Comparison of ENCODE assay signal across 28 cellular contexts in the genomic region with DNA sequence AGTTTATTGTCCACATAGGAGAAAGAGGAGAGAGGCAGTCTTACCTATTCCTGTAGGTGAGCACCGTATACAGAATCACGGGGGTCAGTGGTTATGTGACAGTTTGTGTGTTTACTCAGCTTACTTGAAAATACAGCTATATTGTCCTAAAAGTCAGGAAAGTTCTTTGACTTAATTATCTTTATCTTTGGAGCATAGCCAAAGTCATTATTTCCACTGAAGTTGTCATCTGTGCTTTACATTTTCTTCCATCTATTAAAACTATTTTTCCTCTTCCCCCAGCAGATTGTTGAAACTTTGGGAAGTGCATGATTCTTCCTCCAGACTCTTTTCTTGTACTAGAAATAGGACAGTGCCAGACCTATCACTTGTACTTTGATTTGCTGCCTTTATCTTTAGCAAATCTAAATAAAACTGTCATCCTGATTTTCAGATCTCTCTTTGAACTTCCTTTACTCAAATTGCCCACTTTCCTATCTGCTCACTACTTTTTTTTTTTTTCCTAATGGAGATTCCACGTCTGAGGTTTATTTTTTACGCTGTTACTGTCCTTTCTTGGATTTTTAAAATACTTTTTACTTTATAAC.
"Had no signal": no experiment of that assay in that cellular context is flagged by ENCODE, and none has a peak within 500 bp of the region (broad histone marks: within the 10 kb centered on the region; RNA-seq: fewer than 3 reads in every experiment).

No MANE protein-coding gene starts in this region.

- H3K4me1 ChIP-seq: ascending aorta, breast epithelium, colonic mucosa had no signal

- H3K27ac ChIP-seq: ascending aorta, breast epithelium, cardiac muscle cell, colonic mucosa, gastrocnemius medialis, heart left ventricle had no signal

- H3K27me3 ChIP-seq: ascending aorta, breast epithelium, cardiac muscle cell, colonic mucosa, gastrocnemius medialis, heart left ventricle had no signal

- H3K36me3 ChIP-seq: ascending aorta, breast epithelium, cardiac muscle cell, colonic mucosa, gastrocnemius medialis, heart left ventricle had no signal

- H3K9me3 ChIP-seq: ascending aorta, breast epithelium, colonic mucosa, gastrocnemius medialis, heart left ventricle had no signal

- DNase-seq: activated CD4-positive, alpha-beta memory T cell treated with anti-CD3 and anti-CD28 coated beads, Interleukin-2, amount 10 ng/mL, durations not matched to agents 7 days and 5 days; activated CD4-positive, alpha-beta T cell treated with anti-CD3 and anti-CD28 coated beads for 36 hours; activated CD4-positive, alpha-beta T cell treated with anti-CD3 and anti-CD28 coated beads, Interleukin-2, amount 10 ng/mL, durations not matched to agents 24 days and 14 days; activated CD4-positive, alpha-beta T cell treated with anti-CD3 and anti-CD28 coated beads, Interleukin-2, amount 50 U/mL, for 4 hours; activated CD4-positive, CD25-positive, alpha-beta regulatory T cell; activated CD4-positive, CD25-positive, alpha-beta regulatory T cell treated with anti-CD3 and anti-CD28 coated beads, Interleukin-2, amount 50 U/mL, for 72 hours; activated CD8-positive, alpha-beta memory T cell treated with anti-CD3 and anti-CD28 coated beads, Interleukin-2, amount 50 U/mL, for 48 hours; activated gamma-delta T cell; activated naive CD4-positive, alpha-beta T cell; activated naive CD4-positive, alpha-beta T cell treated with anti-CD3 and anti-CD28 coated beads, Interleukin-2, amount 10 ng/mL, durations not matched to agents 7 days and 5 days; activated naive CD8-positive, alpha-beta T cell treated with anti-CD3 and anti-CD28 coated beads, Interleukin-2, amount 10 ng/mL, durations not matched to agents 7 days and 5 days; activated T-cell treated with anti-CD3 and anti-CD28 coated beads for 4 hours; activated T-cell treated with anti-CD3 and anti-CD28 coated beads, Interleukin-2, amount 50 U/mL, for 24 hours; activated T-cell treated with anti-CD3 and anti-CD28 coated beads, Interleukin-2, amount 50 U/mL, for 72 hours; central memory CD4-positive, alpha-beta T cell; cerebellar nuclear complex; colonic mucosa; effector CD8-positive, alpha-beta T cell; foreskin fibroblast; gastrocnemius medialis; glutamatergic neuron; heart left ventricle; T-helper 2 cell had no signal

- ATAC-seq: activated CD4-positive, alpha-beta T cell treated with anti-CD3 and anti-CD28 coated beads for 36 hours; activated naive CD4-positive, alpha-beta T cell treated with anti-CD3 and anti-CD28 coated beads, Interleukin-2, amount 50 U/mL, for 72 hours; activated T-cell treated with anti-CD3 and anti-CD28 coated beads, Interleukin-2, amount 50 U/mL, for 72 hours; esophagus mucosa; gastrocnemius medialis; heart left ventricle had no signal

- H3K4me3 ChIP-seq: ascending aorta, breast epithelium, cardiac muscle cell, colonic mucosa, gastrocnemius medialis, heart left ventricle had no signal
